20 cellular contexts compared by ENCODE assay signal in genomic region chr4:94489075-94489474, GRCh38. TPM values are rescaled to one million over a fixed set of nuclear protein-coding genes. Genes with fewer than 3 reads are reported as not detected.
DNase-seq lines count a peak whose midpoint lies in the region; ATAC-seq, FAIRE-seq and TF ChIP-seq lines count a peak whose summit lies in the region.
"Had no signal": no experiment of that assay in that cellular context is flagged by ENCODE, and none has a peak within 500 bp of the region (broad histone marks: within the 10 kb centered on the region; RNA-seq: fewer than 3 reads in every experiment).

No MANE protein-coding gene starts in this region.

- no peak for TF ChIP-seq POLR2A in A549 (IDR thresholded peaks at IDR 0.05; ENCODE audit: low read length)

- TF ChIP-seq EP300 in A549 (IDR thresholded peaks at IDR 0.05), result no peak

- 21% methylated on average over 3 of the region's 3 CpGs for WGBS in A549 (ENCODE audit: missing lambda C conversion rate)

- POLR2A ChIA-PET in A549 (lab: Yijun Ruan, JAX), result no interaction called here
- POLR2A ChIA-PET in RWPE1 (lab: Yijun Ruan, JAX; ENCODE audit: low non-redundant PET), result no interaction called here

- DNase-seq in A549 (ENCODE audit: low read depth in 1 of 2, low spot score in 1 of 2) (no peak), RWPE1 (ENCODE audit: low spot score) (peak; percentile 35), epithelial cell of prostate (ENCODE audit: low read depth, low spot score) (no peak), myocyte (ENCODE audit: low read depth) (peak; percentile 26), EL (no peak), pons (ENCODE audit: low spot score) (no peak), T-helper 1 cell (no peak), NOMO-1 treated with DMSO at 0.1 percent for 48 hours (lab: John Stamatoyannopoulos, UW; ENCODE audit: unreplicated experiment) (no peak)
- DNase-seq: activated CD4-positive, CD25-positive, alpha-beta regulatory T cell treated with anti-CD3 and anti-CD28 coated beads, Interleukin-2, amount 50 U/mL, for 72 hours; cortex of kidney; GDM1; H9; left lung; NCI-H146; upper lobe of right lung had no signal

- 0 out of 3 replicates have a peak overlapping the region, but pooled peaks have one; percentile 15 for H3K4me3 ChIP-seq in A549
- H3K4me3 ChIP-seq: BLaER1 treated with 17β-estradiol and CSF1 and Interleukin-3, amounts not matched to agents 10 nM and 100 nM; left lung; upper lobe of right lung had no signal

- FAIRE-seq in A549 (lab: Jason Lieb, UNC), result no peak
- FAIRE-seq: D721Med, frontal cortex, GM19239 had no signal

- peak overlapping the region; percentile 82 for H3K4me2 ChIP-seq in A549
- H3K4me2 ChIP-seq: BLaER1 treated with 17β-estradiol and CSF1 and Interleukin-3, amounts not matched to agents 10 nM and 100 nM had no signal

- CTCF ChIA-PET in A549 (lab: Yijun Ruan, JAX), result no interaction called here
- CTCF ChIA-PET in RWPE1 (lab: Yijun Ruan, JAX), result no interaction called here

- H3K27ac ChIP-seq in A549, result peak overlapping the region; percentile 66 to 81
- H3K27ac ChIP-seq in RWPE1, result no peak overlapping the region
- peak overlapping the region; percentile 90 for H3K27ac ChIP-seq in epithelial cell of prostate
- H3K27ac ChIP-seq: BLaER1 treated with 17β-estradiol and CSF1 and Interleukin-3, amounts not matched to agents 10 nM and 100 nM; left lung; upper lobe of right lung had no signal

- ATAC-seq in A549, result peak; percentile 38 to 48; a peak in 4 of 6 replicates
- ATAC-seq: left lung; stimulated activated memory B cell treated with anti-CD40 and anti-IgM and Interleukin-4, amounts not matched to agents 10 μg/mL and 1 μg/mL and 100 μg/mL, for 72 hours; upper lobe of right lung had no signal

- H3K4me1 ChIP-seq in A549, result peaks cover 78% of the 10 kb centered on the region

- TF ChIP-seq CTCF in A549 (IDR thresholded peaks at IDR 0.05) (no peak), RWPE1 (conservative IDR thresholded peaks at IDR 0.05; ENCODE audit: low read depth) (no peak)

- H3K9me3 ChIP-seq in A549, result no peaks in the 10 kb centered on the region
- H3K9me3 ChIP-seq: BLaER1 treated with 17β-estradiol and CSF1 and Interleukin-3, amounts not matched to agents 10 nM and 100 nM; left lung; upper lobe of right lung had no signal

- TF ChIP-seq RAD21 in A549 (conservative IDR thresholded peaks at IDR 0.05 in 1 of 2, IDR thresholded peaks at IDR 0.05 in 1 of 2), result no peak

TF ChIP-seq in A549, 52 proteins besides CTCF, POLR2A, EP300 and RAD21:
- TF ChIP-seq, protein P1, sequence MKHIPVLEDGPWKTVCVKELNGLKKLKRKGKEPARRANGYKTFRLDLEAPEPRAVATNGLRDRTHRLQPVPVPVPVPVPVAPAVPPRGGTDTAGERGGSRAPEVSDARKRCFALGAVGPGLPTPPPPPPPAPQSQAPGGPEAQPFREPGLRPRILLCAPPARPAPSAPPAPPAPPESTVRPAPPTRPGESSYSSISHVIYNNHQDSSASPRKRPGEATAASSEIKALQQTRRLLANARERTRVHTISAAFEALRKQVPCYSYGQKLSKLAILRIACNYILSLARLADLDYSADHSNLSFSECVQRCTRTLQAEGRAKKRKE (CRISPR knock-in tag; IDR thresholded peaks at IDR 0.05; ENCODE audit: low read depth), result no peak
- no peak for TF ChIP-seq TP53 (CRISPR knock-in tag; IDR thresholded peaks at IDR 0.05)
- TF ChIP-seq NPAS2 (CRISPR knock-in tag; IDR thresholded peaks at IDR 0.05; ENCODE audit: borderline replicate concordance), result no peak
- TF ChIP-seq HDAC2 (IDR thresholded peaks at IDR 0.05), result no peak
- TF ChIP-seq ZFP36 (IDR thresholded peaks at IDR 0.05; ENCODE audit: borderline replicate concordance, partially characterized antibody), result no peak

RNA-seq across cellular contexts. Expression of gene PDLIM5, which starts 37.3 kb away (rescaled TPM):
- polyA plus RNA-seq in A549 (2011; rRNA removed), result 199 and 242 TPM in 2 replicates
- 49.8 and 61.2 TPM in 2 replicates for polyA plus RNA-seq in A549 (2012; cell fraction: cytosol; rRNA removed)
- polyA plus RNA-seq in A549 (2012; cell fraction: nucleus; rRNA removed), result 46.5 and 53.3 TPM in 2 replicates
- polyA plus RNA-seq in A549 (2017; fragmentation: RNase III; extraction: RNeasy Plus Mini Kit Qiagen cat#74134 plus additional on column Dnase treatment), result 43.9 to 54.2 TPM (median 48.2 TPM) in 3 replicates
- polyA minus RNA-seq in A549 (2011; rRNA and poly(A)+ RNA removed), result 282 and 319 TPM in 2 replicates
- total RNA-seq in myocyte, result 122 and 170 TPM in 2 replicates
- 84.3 TPM for polyA plus RNA-seq in myocyte (2012)

Comparison
In these comparisons a context has a peak if more than half of its experiments do, and no peak if none do; other contexts are left out.
1. DNase-seq: peak in RWPE1 (single experiment) and myocyte (single experiment); none in A549 (0 of 2), epithelial cell of prostate (single experiment), EL (single experiment), pons (single experiment), T-helper 1 cell (0 of 5) and NOMO-1 treated with DMSO at 0.1 percent for 48 hours (single experiment).